ENCODE assay signal across 9 cellular contexts in the genomic region with DNA sequence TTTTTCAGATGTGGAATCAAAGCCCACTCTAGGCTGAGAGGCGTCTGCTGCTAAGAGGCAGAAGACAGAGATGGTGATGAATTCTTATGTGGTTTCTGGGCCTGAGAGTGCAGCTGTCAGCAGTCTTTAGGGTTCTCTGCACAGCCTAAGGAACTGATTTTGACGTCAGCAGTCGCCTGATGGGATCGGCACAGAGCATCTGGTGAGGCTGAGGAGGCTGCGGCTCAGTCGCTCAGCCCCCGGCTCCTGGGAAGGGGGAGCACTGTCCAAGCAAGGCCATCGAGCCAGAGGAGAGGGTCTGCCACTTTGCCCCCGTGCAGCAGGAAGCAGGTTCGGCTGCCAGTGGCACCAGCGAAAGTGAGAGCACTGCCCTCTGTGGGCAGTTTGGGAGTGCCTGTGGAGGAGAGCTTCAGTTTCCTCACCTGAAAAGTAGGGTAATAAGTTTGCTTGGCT.
DNase-seq lines count a peak whose midpoint lies in the region; ATAC-seq, FAIRE-seq and TF ChIP-seq lines count a peak whose summit lies in the region.
"Had no signal": no experiment of that assay in that cellular context is flagged by ENCODE, and none has a peak within 500 bp of the region (broad histone marks: within the 10 kb centered on the region; RNA-seq: fewer than 3 reads in every experiment).

No MANE protein-coding gene starts in this region.

- H3K36me3 ChIP-seq in BLaER1 treated with 17β-estradiol and CSF1 and Interleukin-3, amounts not matched to agents 10 nM and 100 nM: peaks cover 0 to 47% (median 19%) of the 10 kb centered on the region in 11 experiments; a peak in 15 of 22 replicates
- H3K36me3 ChIP-seq in Loucy (ENCODE audit: insufficient read depth, low read length) (no peaks in the 10 kb centered on the region), kidney epithelial cell (ENCODE audit: control insufficient read depth, insufficient read depth, low read length) (no peaks in the 10 kb centered on the region), stomach smooth muscle (ENCODE audit: control insufficient read depth in 2 of 2, insufficient read depth in 2 of 2, low read length in 2 of 2) (peaks cover 0 to 3% of the 10 kb centered on the region in 2 donors), small intestine (ENCODE audit: control insufficient read depth in 2 of 2, insufficient read depth in 2 of 2, low read length in 2 of 2) (no peaks in the 10 kb centered on the region)

- peak overlapping the region; percentile 56 to 79 (median 71); a peak in 21 of 22 replicates for H3K9ac ChIP-seq in BLaER1 treated with 17β-estradiol and CSF1 and Interleukin-3, amounts not matched to agents 10 nM and 100 nM
- peak overlapping the region; percentile 76 for H3K9ac ChIP-seq in Loucy (ENCODE audit: low read depth, low read length, poor library complexity, severe bottlenecking)
- peak overlapping the region; percentile 53 to 73 for H3K9ac ChIP-seq in stomach smooth muscle (ENCODE audit: low read length in 2 of 2)

- no peaks in the 10 kb centered on the region for H3K9me2 ChIP-seq in Loucy (replicated peaks; ENCODE audit: low read depth, low read length)

- H3K27ac ChIP-seq in BLaER1 treated with 17β-estradiol and CSF1 and Interleukin-3, amounts not matched to agents 10 nM and 100 nM: peak overlapping the region; percentile 63 to 94 (median 87); a peak in 21 of 22 replicates
- H3K27ac ChIP-seq in stomach smooth muscle (ENCODE audit: low read length) (peak overlapping the region; percentile 96), small intestine (ENCODE audit: low read depth in 1 of 2, low read length in 1 of 2) (peak overlapping the region in 1 of 2 donors; percentile 85)

- peak; percentile 73 for TF ChIP-seq CTCF in Loucy (conservative IDR thresholded peaks at IDR 0.05; ENCODE audit: low read length)
- peak; percentile 24 for TF ChIP-seq CTCF in kidney epithelial cell (IDR thresholded peaks at IDR 0.05; ENCODE audit: insufficient read depth, low read length, poor library complexity, severe bottlenecking)

- DNase-seq in anterior cingulate cortex (lab: John Stamatoyannopoulos, UW) (peak in 53 of 58 donors; percentile 11 to 86 (median 61)), kidney epithelial cell (ENCODE audit: low read depth) (no peak), NCI-H1105 treated with DMSO at 0.1 percent for 48 hours (lab: John Stamatoyannopoulos, UW) (no peak), small intestine (no peak)

- H3K4me1 ChIP-seq in BLaER1 treated with 17β-estradiol and CSF1 and Interleukin-3, amounts not matched to agents 10 nM and 100 nM: peaks cover 74 to 92% (median 77%) of the 10 kb centered on the region in 10 experiments
- peaks cover 85% of the 10 kb centered on the region for H3K4me1 ChIP-seq in Loucy (ENCODE audit: insufficient read depth, low read length, poor library complexity, severe bottlenecking)
- peaks cover 94% of the 10 kb centered on the region for H3K4me1 ChIP-seq in stomach smooth muscle (ENCODE audit: control insufficient read depth, insufficient read depth, low read length)
- H3K4me1 ChIP-seq in small intestine (ENCODE audit: control insufficient read depth in 2 of 2, insufficient read depth in 1 of 2, low read depth in 1 of 2, low read length in 1 of 2): peaks cover 0 to 10% of the 10 kb centered on the region in 2 donors

- H3K4me3 ChIP-seq in BLaER1 treated with 17β-estradiol and CSF1 and Interleukin-3, amounts not matched to agents 10 nM and 100 nM: peak overlapping the region in 6 of 10 experiments; percentile 27 to 48 (median 36); a peak in 10 of 20 replicates
- H3K4me3 ChIP-seq in Loucy (ENCODE audit: low read length, poor library complexity, severe bottlenecking): no peak overlapping the region
- no peak overlapping the region for H3K4me3 ChIP-seq in kidney epithelial cell (ENCODE audit: low read depth, low read length)
- peak overlapping the region; percentile 2 to 63 for H3K4me3 ChIP-seq in stomach smooth muscle (ENCODE audit: low read length in 2 of 2)
- H3K4me3 ChIP-seq in small intestine (ENCODE audit: low read depth in 1 of 2, low read length in 2 of 2): no peak overlapping the region

- WGBS in small intestine, 3 donors: 45 to 77% (median 73%) methylated on average over 10 to 11 of the region's 11 CpGs

- H3K27me3 ChIP-seq in BLaER1 treated with 17β-estradiol and CSF1 and Interleukin-3, amounts not matched to agents 10 nM and 100 nM: no peaks in the 10 kb centered on the region
- H3K27me3 ChIP-seq in Loucy (ENCODE audit: insufficient read depth, low read length, poor library complexity, severe bottlenecking) (no peaks in the 10 kb centered on the region), kidney epithelial cell (ENCODE audit: control insufficient read depth, insufficient read depth, low read length) (no peaks in the 10 kb centered on the region), stomach smooth muscle (ENCODE audit: control insufficient read depth in 1 of 2, insufficient read depth in 2 of 2, low read length in 2 of 2) (no peaks in the 10 kb centered on the region), small intestine (ENCODE audit: control insufficient read depth in 2 of 2, insufficient read depth in 2 of 2, low read length in 2 of 2) (no peaks in the 10 kb centered on the region)

- FAIRE-seq in small intestine (lab: Jason Lieb, UNC): no peak
- FAIRE-seq: endothelial cell of umbilical vein had no signal

- H2AFZ ChIP-seq in Loucy (ENCODE audit: low read length): no peak overlapping the region

- H4K20me1 ChIP-seq in BLaER1 treated with 17β-estradiol and CSF1 and Interleukin-3, amounts not matched to agents 10 nM and 100 nM: peaks cover 0 to 32% (median 0%) of the 10 kb centered on the region in 11 experiments; a peak in 3 of 22 replicates
- no peaks in the 10 kb centered on the region for H4K20me1 ChIP-seq in Loucy (ENCODE audit: insufficient read depth, low read length, poor library complexity, severe bottlenecking)

- peaks cover 26% of the 10 kb centered on the region for H3F3A ChIP-seq in Loucy (ENCODE audit: low read depth)

- peak overlapping the region; percentile 71 to 92 (median 87) for H3K4me2 ChIP-seq in BLaER1 treated with 17β-estradiol and CSF1 and Interleukin-3, amounts not matched to agents 10 nM and 100 nM
- peak overlapping the region; percentile 90 for H3K4me2 ChIP-seq in Loucy (ENCODE audit: low read depth, low read length, poor library complexity, severe bottlenecking)

- ATAC-seq in GM19463 (IDR thresholded peaks at IDR 0.05; ENCODE audit: unreplicated experiment): no peak

- no peaks in the 10 kb centered on the region for H3K79me2 ChIP-seq in Loucy (ENCODE audit: insufficient read depth, low read length)

- no peaks in the 10 kb centered on the region for H3K9me3 ChIP-seq in BLaER1 treated with 17β-estradiol and CSF1 and Interleukin-3, amounts not matched to agents 10 nM and 100 nM (replicated peaks in 1 of 11)
- H3K9me3 ChIP-seq in Loucy (ENCODE audit: insufficient read depth, low read depth, low read length) (no peaks in the 10 kb centered on the region), stomach smooth muscle (ENCODE audit: control insufficient read depth in 2 of 2, low read length in 2 of 2) (no peaks in the 10 kb centered on the region), small intestine (ENCODE audit: control insufficient read depth, low read depth) (no peaks in the 10 kb centered on the region)

Comparison
In these comparisons a context has a peak if more than half of its experiments do, and no peak if none do; other contexts are left out.
1. H3K4me3 ChIP-seq: peak in BLaER1 treated with 17β-estradiol and CSF1 and Interleukin-3, amounts not matched to agents 10 nM and 100 nM (6 of 10) and stomach smooth muscle (2 of 2); none in Loucy (single experiment), kidney epithelial cell (single experiment) and small intestine (0 of 2).
2. DNase-seq: peak in anterior cingulate cortex (53 of 58); none in kidney epithelial cell (single experiment), NCI-H1105 treated with DMSO at 0.1 percent for 48 hours (single experiment) and small intestine (single experiment).
3. Peak in every context shown above with its lines, with median percentiles within 50 percentile points of each other: H3K9ac ChIP-seq.